ENCODE assay signal across 1 cellular context in genomic region chr17:384622-385194, GRCh38.
TF ChIP-seq lines count a peak whose summit lies in the region.

No MANE protein-coding gene starts in this region.

TF ChIP-seq in GM23338, 12 proteins besides CTCF, POLR2A, EP300 and RAD21 (continued from another document):
- TF ChIP-seq ZNF462 (CRISPR knock-in tag; IDR thresholded peaks at IDR 0.05) (no peak), REST (IDR thresholded peaks at IDR 0.05; ENCODE audit: unreplicated experiment) (no peak)
